1 cellular context compared by ENCODE assay signal in genomic region chr20:47503685-47504084, GRCh38.
TF ChIP-seq lines count a peak whose summit lies in the region.

No MANE protein-coding gene starts in this region.

TF ChIP-seq in H1, 55 proteins besides CTCF, POLR2A, EP300 and RAD21:
- TF ChIP-seq POU5F1 (IDR thresholded peaks at IDR 0.05; ENCODE audit: low read depth, low read length): no peak
- TF ChIP-seq SRF (IDR thresholded peaks at IDR 0.05; ENCODE audit: low read depth, low read length): no peak
- no peak for TF ChIP-seq BACH1 (IDR thresholded peaks at IDR 0.05; ENCODE audit: low read length)
- no peak for TF ChIP-seq KDM4A (IDR thresholded peaks at IDR 0.05; ENCODE audit: low read depth, low read length, severe bottlenecking)
- no peak for TF ChIP-seq SIX5 (IDR thresholded peaks at IDR 0.05; ENCODE audit: low read depth, low read length)
- TF ChIP-seq RNF2 (IDR thresholded peaks at IDR 0.05; ENCODE audit: borderline replicate concordance, low read depth, low read length, missing control alignments, poor library complexity, severe bottlenecking): no peak
- no peak for TF ChIP-seq BRCA1 (IDR thresholded peaks at IDR 0.05; ENCODE audit: low read depth, low read length)
- no peak for TF ChIP-seq HDAC6 (IDR thresholded peaks at IDR 0.05; ENCODE audit: low read depth, low read length)
- TF ChIP-seq RXRA (IDR thresholded peaks at IDR 0.05; ENCODE audit: insufficient read depth, low read depth, low read length): no peak
- no peak for TF ChIP-seq BCL11A (IDR thresholded peaks at IDR 0.05; ENCODE audit: low read depth in 2 of 2, low read length in 2 of 2)
